19 cellular contexts compared by ENCODE assay signal in genomic region chr5:143880178-143880577, GRCh38.
"Had no signal": no experiment of that assay in that cellular context is flagged by ENCODE, and none has a peak within 500 bp of the region (broad histone marks: within the 10 kb centered on the region; RNA-seq: fewer than 3 reads in every experiment).

No MANE protein-coding gene starts in this region.

- H3K9me3 ChIP-seq: esophagus squamous epithelium, psoas muscle had no signal

- DNase-seq: activated CD4-positive, alpha-beta T cell treated with anti-CD3 and anti-CD28 coated beads for 1 hour; activated CD4-positive, alpha-beta T cell treated with anti-CD3 and anti-CD28 coated beads, Interleukin-2, amount 50 U/mL, for 48 hours; activated naive CD4-positive, alpha-beta T cell treated with anti-CD3 and anti-CD28 coated beads, Interleukin-2, amount 10 ng/mL, durations not matched to agents 7 days and 5 days; activated T-cell treated with anti-CD3 and anti-CD28 coated beads, Interleukin-2, amount 50 U/mL, for 1 hour; central memory CD4-positive, alpha-beta T cell; cortex of kidney; effector CD8-positive, alpha-beta T cell; esophagus squamous epithelium; hippocampal formation; kidney glomerular epithelial cell; nephron progenitor cell; psoas muscle; T1000 had no signal

- H3K4me1 Mint-ChIP-seq: activated naive CD4-positive, alpha-beta T cell treated with anti-CD3 and anti-CD28 coated beads, Interleukin-2, amount 10 ng/mL, durations not matched to agents 7 days and 5 days had no signal

- H3K4me3 ChIP-seq: esophagus squamous epithelium, psoas muscle had no signal

- H3K4me3 Mint-ChIP-seq: activated naive CD4-positive, alpha-beta T cell treated with anti-CD3 and anti-CD28 coated beads, Interleukin-2, amount 10 ng/mL, durations not matched to agents 7 days and 5 days; brain; nephron progenitor cell; stimulated activated naive CD8-positive, alpha-beta T cell treated with anti-CD3 and anti-CD28 coated beads, Interleukin-15, Interleukin-2, amounts not matched to agents 100 ng/mL and 50 ng/mL, for 24 hours; type B pancreatic cell had no signal

- H3K27ac ChIP-seq: esophagus squamous epithelium, psoas muscle, VCaP had no signal

- H3K4me1 ChIP-seq: esophagus squamous epithelium, psoas muscle had no signal

- H3K36me3 ChIP-seq: esophagus squamous epithelium had no signal

- H3K27me3 Mint-ChIP-seq: activated naive CD4-positive, alpha-beta T cell treated with anti-CD3 and anti-CD28 coated beads, Interleukin-2, amount 10 ng/mL, durations not matched to agents 7 days and 5 days; stimulated activated naive CD8-positive, alpha-beta T cell treated with anti-CD3 and anti-CD28 coated beads, Interleukin-15, Interleukin-2, amounts not matched to agents 100 ng/mL and 50 ng/mL, for 24 hours; type B pancreatic cell had no signal

- ATAC-seq: psoas muscle, sciatic nerve had no signal

- H3K27ac Mint-ChIP-seq: activated naive CD4-positive, alpha-beta T cell treated with anti-CD3 and anti-CD28 coated beads, Interleukin-2, amount 10 ng/mL, durations not matched to agents 7 days and 5 days; activated T-helper 2 cell treated with anti-CD3 and anti-CD28 coated beads, Interferon-gamma antibody, Interleukin-2, Interleukin-4, amounts not matched to agents 10 μg/mL and 5 μg/mL and 100 μg/mL, durations not matched to agents 14 hours and 24 hours and 36 hours; brain; nephron progenitor cell; stimulated activated naive CD8-positive, alpha-beta T cell treated with anti-CD3 and anti-CD28 coated beads, Interleukin-15, Interleukin-2, amounts not matched to agents 100 ng/mL and 50 ng/mL, for 24 hours; type B pancreatic cell had no signal

- H3K27me3 ChIP-seq: esophagus squamous epithelium had no signal

- H3K9me3 Mint-ChIP-seq: activated naive CD4-positive, alpha-beta T cell treated with anti-CD3 and anti-CD28 coated beads, Interleukin-2, amount 10 ng/mL, durations not matched to agents 7 days and 5 days; activated T-helper 2 cell treated with anti-CD3 and anti-CD28 coated beads, Interferon-gamma antibody, Interleukin-2, Interleukin-4, amounts not matched to agents 10 μg/mL and 5 μg/mL and 100 μg/mL, durations not matched to agents 14 hours and 24 hours and 36 hours; stimulated activated naive CD8-positive, alpha-beta T cell treated with anti-CD3 and anti-CD28 coated beads, Interleukin-15, Interleukin-2, amounts not matched to agents 100 ng/mL and 50 ng/mL, for 24 hours; type B pancreatic cell had no signal

- H3K36me3 Mint-ChIP-seq: activated naive CD4-positive, alpha-beta T cell treated with anti-CD3 and anti-CD28 coated beads, Interleukin-2, amount 10 ng/mL, durations not matched to agents 7 days and 5 days; brain; type B pancreatic cell had no signal
